ENCODE assay signal across 1 cellular context in the genomic region with DNA sequence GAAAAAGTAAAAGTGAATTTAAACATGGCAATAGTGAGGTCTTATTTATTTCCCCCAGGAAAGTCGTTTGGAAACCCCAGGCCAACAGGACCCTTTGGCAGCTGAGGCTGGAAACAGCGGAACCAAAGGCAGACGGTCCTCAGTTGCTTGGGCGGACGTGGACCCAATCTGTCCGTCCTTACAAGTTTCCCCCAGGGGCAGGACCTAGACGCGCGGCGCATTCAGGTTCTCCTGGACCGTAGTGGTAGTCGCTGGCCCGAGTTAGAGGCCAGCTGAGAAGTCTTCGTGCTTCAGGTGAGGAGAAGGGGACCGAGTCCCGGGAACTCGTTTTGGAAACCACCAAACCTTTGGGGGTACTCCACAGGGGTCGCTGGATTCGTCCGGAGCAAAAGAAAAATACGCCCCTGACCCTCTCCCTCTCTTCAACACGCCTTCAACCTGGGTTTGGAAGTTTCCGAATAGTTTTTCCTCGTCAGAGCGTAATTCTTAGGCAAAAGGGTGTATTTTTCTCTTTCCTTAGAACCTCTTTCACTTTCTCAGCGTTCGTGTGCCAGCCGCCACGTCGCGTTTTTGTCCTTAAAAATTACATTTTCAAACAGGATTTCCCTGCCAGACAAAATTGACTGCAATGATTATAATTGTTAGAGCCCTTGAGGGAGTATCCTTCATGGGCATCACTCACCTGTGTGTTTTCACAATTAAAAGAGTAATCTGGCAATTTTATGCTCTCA.
A peak's percentile ranks its signal among the peaks of the same experiment; 100 is the strongest.
TF ChIP-seq lines count a peak whose summit lies in the region.

No MANE protein-coding gene starts in this region.

TF ChIP-seq in HepG2, 621 proteins besides CTCF, POLR2A, EP300 and RAD21 (continued from another document and continues in another):
- TF ChIP-seq DNMT1 (CRISPR knock-in tag; IDR thresholded peaks at IDR 0.05) (peak; percentile 71; the same call in 1 of the 2 replicates), RARA (CRISPR knock-in tag; IDR thresholded peaks at IDR 0.05) (peak; percentile 63), ZNF282 (IDR thresholded peaks at IDR 0.05; ENCODE audit: partially characterized antibody) (no peak), ZNF773 (CRISPR knock-in tag; IDR thresholded peaks at IDR 0.05; ENCODE audit: borderline replicate concordance) (peak; percentile 91; the same call in 1 of the 2 replicates), HOXA9 (CRISPR knock-in tag; IDR thresholded peaks at IDR 0.05; ENCODE audit: borderline replicate concordance) (no peak), ZNF850 (CRISPR knock-in tag; conservative IDR thresholded peaks at IDR 0.05) (no peak), PPARG (CRISPR knock-in tag; conservative IDR thresholded peaks at IDR 0.05) (0 out of 2 replicates have a peak, but pooled peaks have one; percentile 32), ZNF644 (CRISPR knock-in tag; IDR thresholded peaks at IDR 0.05; ENCODE audit: low read depth) (peak; percentile 68; the same call in 1 of the 2 replicates), SOX5 (CRISPR knock-in tag; IDR thresholded peaks at IDR 0.05; ENCODE audit: borderline replicate concordance) (peak; percentile 61; the same call in 1 of the 2 replicates), ZNF678 (CRISPR knock-in tag; IDR thresholded peaks at IDR 0.05) (no peak), KDM2A (CRISPR knock-in tag; IDR thresholded peaks at IDR 0.05; ENCODE audit: borderline replicate concordance, low read depth) (peak; percentile 99), ZNF691 (CRISPR knock-in tag; IDR thresholded peaks at IDR 0.05; ENCODE audit: borderline replicate concordance, low read depth) (peak; percentile 80; the same call in 1 of the 2 replicates), ZSCAN30 (CRISPR knock-in tag; IDR thresholded peaks at IDR 0.05) (0 out of 2 replicates have a peak, but pooled peaks have one; percentile 53), ZKSCAN1 (IDR thresholded peaks at IDR 0.05; ENCODE audit: low read length) (0 out of 2 replicates have a peak, but pooled peaks have one; percentile 47), FOXO4 (CRISPR knock-in tag; conservative IDR thresholded peaks at IDR 0.05) (0 out of 2 replicates have a peak, but pooled peaks have one; percentile 80), ONECUT2 (CRISPR knock-in tag; IDR thresholded peaks at IDR 0.05) (peak; percentile 57; the same call in 1 of the 2 replicates), MEIS2 (CRISPR knock-in tag; IDR thresholded peaks at IDR 0.05) (peak; percentile 93), ZNF224 (CRISPR knock-in tag; IDR thresholded peaks at IDR 0.05) (no peak), ZNF138 (CRISPR knock-in tag; IDR thresholded peaks at IDR 0.05; ENCODE audit: low read depth) (0 out of 2 replicates have a peak, but pooled peaks have one; percentile 43), ZNF546 (CRISPR knock-in tag; conservative IDR thresholded peaks at IDR 0.05) (no peak), ZNF350 (CRISPR knock-in tag; IDR thresholded peaks at IDR 0.05; ENCODE audit: borderline replicate concordance, low read depth) (peak; percentile 87; the same call in 1 of the 2 replicates), ARHGAP35 (CRISPR knock-in tag; IDR thresholded peaks at IDR 0.05; ENCODE audit: borderline replicate concordance) (peak; percentile 52; the same call in 1 of the 2 replicates), HNRNPUL1 (IDR thresholded peaks at IDR 0.05; ENCODE audit: low read depth, low read length) (no peak), ZNF781 (CRISPR knock-in tag; IDR thresholded peaks at IDR 0.05; ENCODE audit: borderline replicate concordance, not compliant biosample characterization) (peak; percentile 72), SAP130 (CRISPR knock-in tag; IDR thresholded peaks at IDR 0.05; ENCODE audit: low read depth) (peak; percentile 97), ZNF44 (CRISPR knock-in tag; IDR thresholded peaks at IDR 0.05) (no peak; the same call in 1 of the 2 replicates), ZNF296 (CRISPR knock-in tag; conservative IDR thresholded peaks at IDR 0.05) (no peak), ZNF703 (CRISPR knock-in tag; IDR thresholded peaks at IDR 0.05; ENCODE audit: borderline replicate concordance) (peak; percentile 43; the same call in 1 of the 2 replicates), ZBTB10 (CRISPR knock-in tag; IDR thresholded peaks at IDR 0.05; ENCODE audit: borderline replicate concordance) (peak; percentile 13; the same call in 1 of the 2 replicates), IKZF5 (CRISPR knock-in tag; IDR thresholded peaks at IDR 0.05) (peak; percentile 97), HNRNPLL (IDR thresholded peaks at IDR 0.05; ENCODE audit: low read depth, low read length, poor library complexity, severe bottlenecking) (peak; percentile 47), ZNF232 (CRISPR knock-in tag; IDR thresholded peaks at IDR 0.05; ENCODE audit: borderline replicate concordance) (peak; percentile 98), ZNF562 (CRISPR knock-in tag; IDR thresholded peaks at IDR 0.05; ENCODE audit: borderline replicate concordance) (no peak), FIP1L1 (IDR thresholded peaks at IDR 0.05; ENCODE audit: borderline replicate concordance, insufficient read depth, low read depth, low read length) (no peak), RBM39 (IDR thresholded peaks at IDR 0.05; ENCODE audit: low read depth, low read length, poor library complexity, severe bottlenecking) (no peak), GTF2F1 (IDR thresholded peaks at IDR 0.05; ENCODE audit: low read length) (no peak)
- TF ChIP-seq, protein P1, sequence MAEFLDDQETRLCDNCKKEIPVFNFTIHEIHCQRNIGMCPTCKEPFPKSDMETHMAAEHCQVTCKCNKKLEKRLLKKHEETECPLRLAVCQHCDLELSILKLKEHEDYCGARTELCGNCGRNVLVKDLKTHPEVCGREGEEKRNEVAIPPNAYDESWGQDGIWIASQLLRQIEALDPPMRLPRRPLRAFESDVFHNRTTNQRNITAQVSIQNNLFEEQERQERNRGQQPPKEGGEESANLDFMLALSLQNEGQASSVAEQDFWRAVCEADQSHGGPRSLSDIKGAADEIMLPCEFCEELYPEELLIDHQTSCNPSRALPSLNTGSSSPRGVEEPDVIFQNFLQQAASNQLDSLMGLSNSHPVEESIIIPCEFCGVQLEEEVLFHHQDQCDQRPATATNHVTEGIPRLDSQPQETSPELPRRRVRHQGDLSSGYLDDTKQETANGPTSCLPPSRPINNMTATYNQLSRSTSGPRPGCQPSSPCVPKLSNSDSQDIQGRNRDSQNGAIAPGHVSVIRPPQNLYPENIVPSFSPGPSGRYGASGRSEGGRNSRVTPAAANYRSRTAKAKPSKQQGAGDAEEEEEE (CRISPR knock-in tag; IDR thresholded peaks at IDR 0.05; ENCODE audit: borderline replicate concordance): no peak
- TF ChIP-seq, protein P2, sequence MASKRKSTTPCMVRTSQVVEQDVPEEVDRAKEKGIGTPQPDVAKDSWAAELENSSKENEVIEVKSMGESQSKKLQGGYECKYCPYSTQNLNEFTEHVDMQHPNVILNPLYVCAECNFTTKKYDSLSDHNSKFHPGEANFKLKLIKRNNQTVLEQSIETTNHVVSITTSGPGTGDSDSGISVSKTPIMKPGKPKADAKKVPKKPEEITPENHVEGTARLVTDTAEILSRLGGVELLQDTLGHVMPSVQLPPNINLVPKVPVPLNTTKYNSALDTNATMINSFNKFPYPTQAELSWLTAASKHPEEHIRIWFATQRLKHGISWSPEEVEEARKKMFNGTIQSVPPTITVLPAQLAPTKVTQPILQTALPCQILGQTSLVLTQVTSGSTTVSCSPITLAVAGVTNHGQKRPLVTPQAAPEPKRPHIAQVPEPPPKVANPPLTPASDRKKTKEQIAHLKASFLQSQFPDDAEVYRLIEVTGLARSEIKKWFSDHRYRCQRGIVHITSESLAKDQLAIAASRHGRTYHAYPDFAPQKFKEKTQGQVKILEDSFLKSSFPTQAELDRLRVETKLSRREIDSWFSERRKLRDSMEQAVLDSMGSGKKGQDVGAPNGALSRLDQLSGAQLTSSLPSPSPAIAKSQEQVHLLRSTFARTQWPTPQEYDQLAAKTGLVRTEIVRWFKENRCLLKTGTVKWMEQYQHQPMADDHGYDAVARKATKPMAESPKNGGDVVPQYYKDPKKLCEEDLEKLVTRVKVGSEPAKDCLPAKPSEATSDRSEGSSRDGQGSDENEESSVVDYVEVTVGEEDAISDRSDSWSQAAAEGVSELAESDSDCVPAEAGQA (IDR thresholded peaks at IDR 0.05; ENCODE audit: low read depth): peak; percentile 73
- TF ChIP-seq, protein P2 (CRISPR knock-in tag; IDR thresholded peaks at IDR 0.05; ENCODE audit: borderline replicate concordance): peak; percentile 85; the same call in 1 of the 2 replicates
- TF ChIP-seq, protein P3, sequence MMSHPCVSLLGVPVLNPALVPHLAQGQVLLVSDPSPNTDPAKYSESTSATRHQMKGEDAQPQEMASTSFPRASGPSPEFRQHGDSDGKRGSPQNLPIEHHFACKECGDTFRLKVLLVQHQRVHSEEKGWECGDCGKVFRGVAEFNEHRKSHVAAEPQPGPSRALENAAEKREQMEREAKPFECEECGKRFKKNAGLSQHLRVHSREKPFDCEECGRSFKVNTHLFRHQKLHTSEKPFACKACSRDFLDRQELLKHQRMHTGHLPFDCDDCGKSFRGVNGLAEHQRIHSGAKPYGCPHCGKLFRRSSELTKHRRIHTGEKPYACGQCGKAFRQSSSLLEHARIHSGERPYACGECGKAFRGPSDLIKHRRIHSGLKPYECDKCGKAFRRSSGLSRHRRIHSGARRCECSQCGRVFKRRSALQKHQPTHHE (CRISPR knock-in tag; IDR thresholded peaks at IDR 0.05; ENCODE audit: borderline replicate concordance): no peak
- TF ChIP-seq, protein P4, sequence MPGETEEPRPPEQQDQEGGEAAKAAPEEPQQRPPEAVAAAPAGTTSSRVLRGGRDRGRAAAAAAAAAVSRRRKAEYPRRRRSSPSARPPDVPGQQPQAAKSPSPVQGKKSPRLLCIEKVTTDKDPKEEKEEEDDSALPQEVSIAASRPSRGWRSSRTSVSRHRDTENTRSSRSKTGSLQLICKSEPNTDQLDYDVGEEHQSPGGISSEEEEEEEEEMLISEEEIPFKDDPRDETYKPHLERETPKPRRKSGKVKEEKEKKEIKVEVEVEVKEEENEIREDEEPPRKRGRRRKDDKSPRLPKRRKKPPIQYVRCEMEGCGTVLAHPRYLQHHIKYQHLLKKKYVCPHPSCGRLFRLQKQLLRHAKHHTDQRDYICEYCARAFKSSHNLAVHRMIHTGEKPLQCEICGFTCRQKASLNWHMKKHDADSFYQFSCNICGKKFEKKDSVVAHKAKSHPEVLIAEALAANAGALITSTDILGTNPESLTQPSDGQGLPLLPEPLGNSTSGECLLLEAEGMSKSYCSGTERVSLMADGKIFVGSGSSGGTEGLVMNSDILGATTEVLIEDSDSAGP (CRISPR knock-in tag; IDR thresholded peaks at IDR 0.05; ENCODE audit: borderline replicate concordance): peak; percentile 92
